14 cellular contexts compared by ENCODE assay signal in the genomic region with DNA sequence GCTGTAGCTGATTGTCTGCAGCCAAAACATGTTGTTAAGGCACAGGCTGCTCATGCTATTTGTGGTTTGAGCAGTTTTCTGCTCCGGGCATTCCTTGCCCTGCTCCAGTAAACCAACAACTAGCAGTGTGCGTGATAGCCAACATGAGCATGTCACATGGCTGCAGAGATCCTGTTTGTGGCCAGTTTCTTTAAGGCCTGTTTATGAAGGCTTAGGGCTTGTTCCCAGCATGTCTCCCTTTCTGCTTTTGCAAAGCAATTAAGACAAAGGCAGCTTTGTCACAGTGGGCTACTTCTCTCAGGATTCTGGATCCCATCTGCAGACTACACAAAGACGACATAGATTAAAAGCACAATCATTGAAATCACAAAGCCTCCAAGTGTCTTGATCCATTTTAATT.
DNase-seq lines count a peak whose midpoint lies in the region; ATAC-seq and TF ChIP-seq lines count a peak whose summit lies in the region.
"Had no signal": no experiment of that assay in that cellular context is flagged by ENCODE, and none has a peak within 500 bp of the region (broad histone marks: within the 10 kb centered on the region; RNA-seq: fewer than 3 reads in every experiment).

No MANE protein-coding gene starts in this region.

- H3K36me3 Mint-ChIP-seq in activated CD8-positive, alpha-beta memory T cell treated with anti-CD3 and anti-CD28 coated beads, Interleukin-2, amount 10 ng/mL, durations not matched to agents 7 days and 5 days, result no peaks in the 10 kb centered on the region

- no peak overlapping the region for H3K18ac ChIP-seq in neuronal stem cell (ENCODE audit: low read length)

- H3K14ac ChIP-seq in neuronal stem cell (ENCODE audit: low read length), result no peak overlapping the region

- CTCF ChIA-PET in activated CD8-positive, alpha-beta memory T cell treated with anti-CD3 and anti-CD28 coated beads, Interleukin-2, amount 10 ng/mL, durations not matched to agents 7 days and 5 days (lab: Charles Lee), result interaction anchor here (1.1 kb wide), 1 partner anchor 243 kb away, joined by 3 read pairs; no protein-coding TSS in a partner anchor

- H3K9me3 Mint-ChIP-seq in activated CD8-positive, alpha-beta memory T cell treated with anti-CD3 and anti-CD28 coated beads, Interleukin-2, amount 10 ng/mL, durations not matched to agents 7 days and 5 days (ENCODE audit: low read depth), result no peaks in the 10 kb centered on the region

- H3K4ac ChIP-seq in neuronal stem cell (ENCODE audit: low read length), result no peak overlapping the region

- peaks cover 25% of the 10 kb centered on the region for H3K27me3 Mint-ChIP-seq in activated CD8-positive, alpha-beta memory T cell treated with anti-CD3 and anti-CD28 coated beads, Interleukin-2, amount 10 ng/mL, durations not matched to agents 7 days and 5 days

- no peak overlapping the region for H3K4me2 ChIP-seq in neuronal stem cell (ENCODE audit: insufficient read depth, low read length, poor library complexity, severe bottlenecking)

- no peak overlapping the region for H3K27ac Mint-ChIP-seq in activated CD8-positive, alpha-beta memory T cell treated with anti-CD3 and anti-CD28 coated beads, Interleukin-2, amount 10 ng/mL, durations not matched to agents 7 days and 5 days

- no peaks in the 10 kb centered on the region for H3K4me1 ChIP-seq in NT2/D1 (ENCODE audit: insufficient read depth, insufficient read length)
- peaks cover 4 to 7% of the 10 kb centered on the region in 2 donors for H3K4me1 ChIP-seq in neuronal stem cell (ENCODE audit: control insufficient read depth in 2 of 2, insufficient read depth in 1 of 2, low read depth in 1 of 2, low read length in 2 of 2)
- H3K4me1 ChIP-seq: parathyroid adenoma, uterus had no signal

- TF ChIP-seq CTCF in fibroblast of the aortic adventitia (IDR thresholded peaks at IDR 0.05; ENCODE audit: insufficient read depth, low read length) (no peak), GM20000 (IDR thresholded peaks at IDR 0.05; ENCODE audit: extremely low read depth, missing control alignments) (no peak)

- DNase-seq in COLO829 (ENCODE audit: low spot score) (peak; percentile 47), NT2/D1 (ENCODE audit: low read depth, low spot score) (peak; percentile 5), fibroblast of the aortic adventitia (ENCODE audit: low read depth) (peak; percentile 57), neuronal stem cell (ENCODE audit: low spot score) (peak; percentile 68), activated gamma-delta T cell treated with Interleukin-2 at 50 U/mL for 16 hours (no peak), GM20000 (ENCODE audit: low spot score) (no peak)
- DNase-seq in activated CD8-positive, alpha-beta memory T cell treated with anti-CD3 and anti-CD28 coated beads, Interleukin-2, amount 10 ng/mL, durations not matched to agents 7 days and 5 days, result no peak
- DNase-seq: activated CD4-positive, CD25-positive, alpha-beta regulatory T cell; activated effector memory CD4-positive, alpha-beta T cell treated with anti-CD3 and anti-CD28 coated beads, Interleukin-2, amount 50 U/mL, for 16 hours; NCI-H2029 treated with DMSO at 0.1 percent for 48 hours; uterus had no signal

- H4K91ac ChIP-seq in neuronal stem cell (ENCODE audit: low read depth, low read length, poor library complexity), result no peak overlapping the region

- no peaks in the 10 kb centered on the region for H3K27me3 ChIP-seq in NT2/D1 (ENCODE audit: insufficient read depth, insufficient read length)
- no peaks in the 10 kb centered on the region for H3K27me3 ChIP-seq in neuronal stem cell (ENCODE audit: control insufficient read depth in 3 of 3, insufficient read depth in 3 of 3, low read depth in 1 of 3, low read length in 3 of 3)
- H3K27me3 ChIP-seq: uterus had no signal

- no peak for ATAC-seq in activated CD8-positive, alpha-beta memory T cell treated with anti-CD3 and anti-CD28 coated beads, Interleukin-2, amount 10 ng/mL, durations not matched to agents 7 days and 5 days
- ATAC-seq in HG02678 (IDR thresholded peaks at IDR 0.05; ENCODE audit: unreplicated experiment), result no peak

- no peak overlapping the region for H3K4me3 Mint-ChIP-seq in activated CD8-positive, alpha-beta memory T cell treated with anti-CD3 and anti-CD28 coated beads, Interleukin-2, amount 10 ng/mL, durations not matched to agents 7 days and 5 days

- no peak overlapping the region for H4K8ac ChIP-seq in neuronal stem cell (ENCODE audit: low read depth, low read length)

- H3K9ac ChIP-seq in NT2/D1 (ENCODE audit: insufficient read length, low read depth), result no peak overlapping the region
- no peak overlapping the region for H3K9ac ChIP-seq in neuronal stem cell (ENCODE audit: low read depth, low read length, poor library complexity)
- H3K9ac ChIP-seq: parathyroid adenoma had no signal

- no peak overlapping the region for H2AK5ac ChIP-seq in neuronal stem cell (ENCODE audit: low read depth, low read length)

- H3K23ac ChIP-seq in neuronal stem cell (ENCODE audit: low read depth, low read length, poor library complexity), result no peak overlapping the region

- H3K79me1 ChIP-seq in neuronal stem cell (ENCODE audit: low read depth, low read length), result no peaks in the 10 kb centered on the region

- no CpG with 5 or more reads among the region's 3 CpGs for WGBS in neuronal stem cell (ENCODE audit: extremely low coverage in 2 of 2, insufficient read length in 2 of 2, insufficient replicate concordance in 1 of 2), 2 donors

- peak overlapping the region; percentile 73 for H2AFZ ChIP-seq in neuronal stem cell (ENCODE audit: low read length)
- H2AFZ ChIP-seq: parathyroid adenoma had no signal

- H3K36me3 ChIP-seq in NT2/D1 (ENCODE audit: insufficient read depth, insufficient read length, low read length), result no peaks in the 10 kb centered on the region
- H3K36me3 ChIP-seq in neuronal stem cell (replicated peaks in 1 of 2; ENCODE audit: control insufficient read depth in 2 of 2, insufficient read depth in 2 of 2, low read length in 2 of 2), result no peaks in the 10 kb centered on the region
- H3K36me3 ChIP-seq: uterus had no signal

- peak overlapping the region; percentile 49 for H2BK5ac ChIP-seq in neuronal stem cell (ENCODE audit: low read length)

- no peak overlapping the region for H2BK15ac ChIP-seq in neuronal stem cell (ENCODE audit: low read length)

- H2BK12ac ChIP-seq in neuronal stem cell (ENCODE audit: low read length), result no peak overlapping the region

- H3K27ac ChIP-seq in neuronal stem cell (replicated peaks; ENCODE audit: low read length), result peak overlapping the region; percentile 85
- H3K27ac ChIP-seq: C4-2B, parathyroid adenoma, uterus had no signal

- H3K9me3 ChIP-seq in NT2/D1 (ENCODE audit: insufficient read depth, low read length), result no peaks in the 10 kb centered on the region
- H3K9me3 ChIP-seq in neuronal stem cell (replicated peaks in 1 of 2; ENCODE audit: control insufficient read depth in 2 of 2, insufficient read depth in 1 of 2, low read depth in 1 of 2, low read length in 2 of 2), result no peaks in the 10 kb centered on the region
- H3K9me3 ChIP-seq: uterus had no signal

- H2BK120ac ChIP-seq in neuronal stem cell (ENCODE audit: low read depth, low read length), result no peak overlapping the region

- H3K4me1 Mint-ChIP-seq in activated CD8-positive, alpha-beta memory T cell treated with anti-CD3 and anti-CD28 coated beads, Interleukin-2, amount 10 ng/mL, durations not matched to agents 7 days and 5 days, result no peaks in the 10 kb centered on the region

- no peak overlapping the region for H3K4me3 ChIP-seq in NT2/D1 (ENCODE audit: insufficient read length, low read depth)
- no peak overlapping the region for H3K4me3 ChIP-seq in fibroblast of the aortic adventitia (ENCODE audit: low read depth, low read length)
- H3K4me3 ChIP-seq in neuronal stem cell (ENCODE audit: low read length in 2 of 2), result no peak overlapping the region
- H3K4me3 ChIP-seq: uterus had no signal

Comparison
In these comparisons a context has a peak if more than half of its experiments do, and no peak if none do; other contexts are left out.
1. DNase-seq: peak in COLO829 (single experiment), NT2/D1 (single experiment), fibroblast of the aortic adventitia (single experiment) and neuronal stem cell (single experiment); none in activated gamma-delta T cell treated with Interleukin-2 at 50 U/mL for 16 hours (single experiment), GM20000 (single experiment) and activated CD8-positive, alpha-beta memory T cell treated with anti-CD3 and anti-CD28 coated beads, Interleukin-2, amount 10 ng/mL, durations not matched to agents 7 days and 5 days (single experiment).